ENCODE assay signal across 35 cellular contexts in genomic region chr6:15282334-15282733, GRCh38. TPM values are rescaled to one million over a fixed set of nuclear protein-coding genes. Genes with fewer than 3 reads are reported as not detected.
A peak's percentile ranks its signal among the peaks of the same experiment; 100 is the strongest.
DNase-seq lines count a peak whose midpoint lies in the region; ATAC-seq and TF ChIP-seq lines count a peak whose summit lies in the region.
"Had no signal": no experiment of that assay in that cellular context is flagged by ENCODE, and none has a peak within 500 bp of the region (broad histone marks: within the 10 kb centered on the region; RNA-seq: fewer than 3 reads in every experiment).

No MANE protein-coding gene starts in this region.

- H3K36me3 Mint-ChIP-seq in GM23338 (ENCODE audit: low read depth) (peaks cover 28% of the 10 kb centered on the region), nephron (ENCODE audit: low read depth) (no peaks in the 10 kb centered on the region)
- H3K36me3 Mint-ChIP-seq in activated T-helper 2 cell treated with anti-CD3 and anti-CD28 coated beads, Interferon-gamma antibody, Interleukin-2, Interleukin-4, amounts not matched to agents 10 μg/mL and 5 μg/mL and 100 μg/mL, durations not matched to agents 14 hours and 24 hours and 36 hours (ENCODE audit: low read depth), result peaks cover 49% of the 10 kb centered on the region

- H3K4me1 ChIP-seq in GM23338 (ENCODE audit: insufficient read depth) (peaks cover 97% of the 10 kb centered on the region), lower lobe of right lung (peaks cover 49% of the 10 kb centered on the region)
- H3K4me1 ChIP-seq: testis had no signal

- peaks cover 66% of the 10 kb centered on the region for H3K4me1 Mint-ChIP-seq in GM23338
- H3K4me1 Mint-ChIP-seq in activated T-helper 2 cell treated with anti-CD3 and anti-CD28 coated beads, Interferon-gamma antibody, Interleukin-2, Interleukin-4, amounts not matched to agents 10 μg/mL and 5 μg/mL and 100 μg/mL, durations not matched to agents 14 hours and 24 hours and 36 hours (ENCODE audit: low read depth), result peaks cover 47% of the 10 kb centered on the region
- H3K4me1 Mint-ChIP-seq in nephron, result peaks cover 45% of the 10 kb centered on the region

- H3K4me3 Mint-ChIP-seq in GM23338, result no peak overlapping the region
- H3K4me3 Mint-ChIP-seq in activated T-helper 2 cell treated with anti-CD3 and anti-CD28 coated beads, Interferon-gamma antibody, Interleukin-2, Interleukin-4, amounts not matched to agents 10 μg/mL and 5 μg/mL and 100 μg/mL, durations not matched to agents 14 hours and 24 hours and 36 hours (ENCODE audit: low read depth), result no peak overlapping the region
- no peak overlapping the region for H3K4me3 Mint-ChIP-seq in nephron
- H3K4me3 Mint-ChIP-seq: B cell, endodermal cell had no signal

- H3K9me2 ChIP-seq in GM23338 (ENCODE audit: insufficient read depth), result no peaks in the 10 kb centered on the region

- peaks cover 92% of the 10 kb centered on the region for H4K20me1 ChIP-seq in GM23338 (replicated peaks; ENCODE audit: insufficient read depth)

- H3K4me3 ChIP-seq in GM23338 (no peak overlapping the region), lower lobe of right lung (no peak overlapping the region)
- H3K4me3 ChIP-seq: A549, cardiac muscle cell, esophagus muscularis mucosa, Peyer's patch, right atrium auricular region, testis, uterus had no signal

- H3F3A ChIP-seq in GM23338 (replicated peaks; ENCODE audit: low read depth), result peaks cover 17% of the 10 kb centered on the region

- intact Hi-C loops in activated T-helper 2 cell treated with anti-CD3 and anti-CD28 coated beads, Interferon-gamma antibody, Interleukin-2, Interleukin-4, amounts not matched to agents 10 μg/mL and 5 μg/mL and 100 μg/mL, durations not matched to agents 14 hours and 24 hours and 36 hours (cut with micrococcal nuclease), result no loop called here
- intact Hi-C loops in lower lobe of right lung (cut with DNase I), result no loop called here

- H3K9me3 Mint-ChIP-seq in GM23338 (no peaks in the 10 kb centered on the region; the same call in 2 of the 3 replicates), nephron (no peaks in the 10 kb centered on the region)
- no peaks in the 10 kb centered on the region for H3K9me3 Mint-ChIP-seq in activated T-helper 2 cell treated with anti-CD3 and anti-CD28 coated beads, Interferon-gamma antibody, Interleukin-2, Interleukin-4, amounts not matched to agents 10 μg/mL and 5 μg/mL and 100 μg/mL, durations not matched to agents 14 hours and 24 hours and 36 hours
- H3K9me3 Mint-ChIP-seq: endodermal cell had no signal

- no peak for TF ChIP-seq CTCF in GM23338 (conservative IDR thresholded peaks at IDR 0.05; ENCODE audit: low read depth in 2 of 2)
- TF ChIP-seq CTCF in nephron (IDR thresholded peaks at IDR 0.05; ENCODE audit: unreplicated experiment in 3 of 3), result no peak
- no peak for TF ChIP-seq CTCF in lower lobe of right lung (IDR thresholded peaks at IDR 0.05)

- H3K27ac Mint-ChIP-seq in GM23338 (no peak overlapping the region), nephron (peak overlapping the region; percentile 4 to 77 (median 7))
- peak overlapping the region; percentile 53 for H3K27ac Mint-ChIP-seq in activated T-helper 2 cell treated with anti-CD3 and anti-CD28 coated beads, Interferon-gamma antibody, Interleukin-2, Interleukin-4, amounts not matched to agents 10 μg/mL and 5 μg/mL and 100 μg/mL, durations not matched to agents 14 hours and 24 hours and 36 hours
- H3K27ac Mint-ChIP-seq: B cell, endodermal cell had no signal

- peaks cover 26% of the 10 kb centered on the region for H3K27me3 Mint-ChIP-seq in GM23338 (ENCODE audit: insufficient read depth, low read depth, poor library complexity)
- no peaks in the 10 kb centered on the region for H3K27me3 Mint-ChIP-seq in activated T-helper 2 cell treated with anti-CD3 and anti-CD28 coated beads, Interferon-gamma antibody, Interleukin-2, Interleukin-4, amounts not matched to agents 10 μg/mL and 5 μg/mL and 100 μg/mL, durations not matched to agents 14 hours and 24 hours and 36 hours (ENCODE audit: low read depth)
- no peaks in the 10 kb centered on the region for H3K27me3 Mint-ChIP-seq in nephron (ENCODE audit: low read depth)
- H3K27me3 Mint-ChIP-seq: B cell had no signal

- ATAC-seq in GM23338 (no peak), lower lobe of right lung (no peak), GM21515 (IDR thresholded peaks at IDR 0.05; ENCODE audit: unreplicated experiment) (no peak)
- ATAC-seq: A549 had no signal

- H3K27me3 ChIP-seq in GM23338 (ENCODE audit: insufficient read depth) (no peaks in the 10 kb centered on the region), lower lobe of right lung (ENCODE audit: low read depth) (no peaks in the 10 kb centered on the region)
- H3K27me3 ChIP-seq: cardiac muscle cell, esophagus muscularis mucosa, Peyer's patch, right atrium auricular region, testis, uterus had no signal

- H3K9me3 ChIP-seq in lower lobe of right lung, result no peaks in the 10 kb centered on the region
- H3K9me3 ChIP-seq: A549, esophagus muscularis mucosa, Peyer's patch, right atrium auricular region, testis, uterus had no signal

- H3K36me3 ChIP-seq in GM23338 (ENCODE audit: insufficient read depth) (peaks cover 2% of the 10 kb centered on the region; the same call in 1 of the 2 replicates), lower lobe of right lung (no peaks in the 10 kb centered on the region)
- H3K36me3 ChIP-seq: cardiac muscle cell, esophagus muscularis mucosa, Peyer's patch, right atrium auricular region, uterus had no signal

- H2AFZ ChIP-seq in GM23338, result no peak overlapping the region
- H2AFZ ChIP-seq: parathyroid adenoma had no signal

- 0 out of 2 replicates have a peak overlapping the region, but pooled peaks have one; percentile 9 for H3K4me2 ChIP-seq in GM23338
- H3K4me2 ChIP-seq: A549 had no signal

- peaks cover 100% of the 10 kb centered on the region for H3K79me2 ChIP-seq in GM23338 (replicated peaks; ENCODE audit: insufficient read depth)

- peak overlapping the region; percentile 57 for H3K27ac ChIP-seq in GM23338 (ENCODE audit: low read depth)
- no peak overlapping the region for H3K27ac ChIP-seq in lower lobe of right lung
- H3K27ac ChIP-seq: A549, cardiac muscle cell, esophagus muscularis mucosa, parathyroid adenoma, Peyer's patch, right atrium auricular region, testis, uterus had no signal

- DNase-seq in activated CD8-positive, alpha-beta memory T cell treated with anti-CD3 and anti-CD28 coated beads for 24 hours, result peak; percentile 15
- no peak for DNase-seq in activated CD8-positive, alpha-beta memory T cell treated with anti-CD3 and anti-CD28 coated beads, Interleukin-2, amount 50 U/mL, for 4 hours
- DNase-seq in GM23338 (ENCODE audit: low spot score), result no peak
- DNase-seq in activated T-helper 2 cell treated with anti-CD3 and anti-CD28 coated beads, Interferon-gamma antibody, Interleukin-2, Interleukin-4, amounts not matched to agents 10 μg/mL and 5 μg/mL and 100 μg/mL, durations not matched to agents 14 hours and 24 hours and 36 hours (ENCODE audit: low spot score), result no peak
- DNase-seq in lower lobe of right lung, result no peak
- no peak for DNase-seq in NCI-H1436 treated with DMSO at 0.1 percent for 48 hours (lab: John Stamatoyannopoulos, UW)
- DNase-seq: activated CD4-positive, CD25-positive, alpha-beta regulatory T cell; anterior cingulate cortex; COR-L47; cortex of kidney; DND-41; endodermal cell; foreskin melanocyte; KBM-7; MM.1S; NCI-H1436; NCI-H2107; NCI-H510A; NK-92 treated with Interleukin-12 subunit alpha and Interleukin-12 subunit beta, amount 100 ng/mL, for 24 hours; Peyer's patch; SIG-M5; stimulated activated CD4-positive, alpha-beta T cell treated with anti-CD3 and anti-CD28 coated beads, Interleukin-2, amount 100 ng/mL, for 48 hours; stimulated activated naive CD4-positive, alpha-beta T cell; SW 1271; T1000; testis; uterus had no signal

TF ChIP-seq in GM23338, 12 proteins besides CTCF, POLR2A, EP300 and RAD21 (continues in another document):
- TF ChIP-seq STAT1 (IDR thresholded peaks at IDR 0.05; ENCODE audit: unreplicated experiment) (no peak), ETS1 (IDR thresholded peaks at IDR 0.05) (no peak), POLR2AphosphoS5 (IDR thresholded peaks at IDR 0.05; ENCODE audit: low read depth) (no peak), JUNB (IDR thresholded peaks at IDR 0.05; ENCODE audit: unreplicated experiment) (no peak), NANOG (IDR thresholded peaks at IDR 0.05; ENCODE audit: borderline replicate concordance) (no peak)

RNA-seq across cellular contexts. Expression of gene JARID2, which starts 36.5 kb away (rescaled TPM):
- total RNA-seq in GM23338 (2014; rRNA removed; shearing (Covaris generic)), result 177 and 196 TPM in 2 replicates
- 87.6 and 92.8 TPM in 2 replicates for polyA plus RNA-seq in GM23338 (2016; fragmentation: Nextera tagmentation; extraction: Ambion mirVana)
- 55.9 and 57.7 TPM in 2 replicates for total RNA-seq in activated T-helper 2 cell treated with anti-CD3 and anti-CD28 coated beads, Interferon-gamma antibody, Interleukin-2, Interleukin-4, amounts not matched to agents 10 μg/mL and 5 μg/mL and 100 μg/mL, durations not matched to agents 14 hours and 24 hours and 36 hours
- total RNA-seq in lower lobe of right lung, result 16.0 TPM
